ENCODE assay signal across 1 cellular context in genomic region chr19:14112809-14113385, GRCh38.
TF ChIP-seq lines count a peak whose summit lies in the region.

No MANE protein-coding gene starts in this region.

TF ChIP-seq in HepG2, 621 proteins besides CTCF, POLR2A, EP300 and RAD21 (continued from another document and continues in another):
- TF ChIP-seq, protein P1, sequence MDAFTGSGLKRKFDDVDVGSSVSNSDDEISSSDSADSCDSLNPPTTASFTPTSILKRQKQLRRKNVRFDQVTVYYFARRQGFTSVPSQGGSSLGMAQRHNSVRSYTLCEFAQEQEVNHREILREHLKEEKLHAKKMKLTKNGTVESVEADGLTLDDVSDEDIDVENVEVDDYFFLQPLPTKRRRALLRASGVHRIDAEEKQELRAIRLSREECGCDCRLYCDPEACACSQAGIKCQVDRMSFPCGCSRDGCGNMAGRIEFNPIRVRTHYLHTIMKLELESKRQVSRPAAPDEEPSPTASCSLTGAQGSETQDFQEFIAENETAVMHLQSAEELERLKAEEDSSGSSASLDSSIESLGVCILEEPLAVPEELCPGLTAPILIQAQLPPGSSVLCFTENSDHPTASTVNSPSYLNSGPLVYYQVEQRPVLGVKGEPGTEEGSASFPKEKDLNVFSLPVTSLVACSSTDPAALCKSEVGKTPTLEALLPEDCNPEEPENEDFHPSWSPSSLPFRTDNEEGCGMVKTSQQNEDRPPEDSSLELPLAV (CRISPR knock-in tag; conservative IDR thresholded peaks at IDR 0.05; ENCODE audit: low read depth): no peak
- no peak for TF ChIP-seq MAF1 (CRISPR knock-in tag; IDR thresholded peaks at IDR 0.05; ENCODE audit: borderline replicate concordance)
- no peak for TF ChIP-seq GPN1 (CRISPR knock-in tag; IDR thresholded peaks at IDR 0.05; ENCODE audit: borderline replicate concordance)
- no peak for TF ChIP-seq ZNF614 (CRISPR knock-in tag; IDR thresholded peaks at IDR 0.05; ENCODE audit: borderline replicate concordance)
- no peak for TF ChIP-seq ZNF33B (CRISPR knock-in tag; IDR thresholded peaks at IDR 0.05)
- TF ChIP-seq ZKSCAN5 (CRISPR knock-in tag; IDR thresholded peaks at IDR 0.05): no peak
- no peak for TF ChIP-seq ZNF646 (CRISPR knock-in tag; IDR thresholded peaks at IDR 0.05)
- no peak for TF ChIP-seq SP5 (CRISPR knock-in tag; IDR thresholded peaks at IDR 0.05; ENCODE audit: borderline replicate concordance, low read depth)
- no peak for TF ChIP-seq ZNF337 (CRISPR knock-in tag; IDR thresholded peaks at IDR 0.05; ENCODE audit: borderline replicate concordance, low read depth)
- peak; percentile 93 for TF ChIP-seq ZNF281 (CRISPR knock-in tag; IDR thresholded peaks at IDR 0.05; ENCODE audit: borderline replicate concordance)
- no peak for TF ChIP-seq TP53 (CRISPR knock-in tag; conservative IDR thresholded peaks at IDR 0.05)
- TF ChIP-seq, protein P2, sequence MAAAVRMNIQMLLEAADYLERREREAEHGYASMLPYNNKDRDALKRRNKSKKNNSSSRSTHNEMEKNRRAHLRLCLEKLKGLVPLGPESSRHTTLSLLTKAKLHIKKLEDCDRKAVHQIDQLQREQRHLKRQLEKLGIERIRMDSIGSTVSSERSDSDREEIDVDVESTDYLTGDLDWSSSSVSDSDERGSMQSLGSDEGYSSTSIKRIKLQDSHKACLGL (CRISPR knock-in tag; IDR thresholded peaks at IDR 0.05): no peak
- no peak for TF ChIP-seq ZFP62 (CRISPR knock-in tag; IDR thresholded peaks at IDR 0.05)
- TF ChIP-seq KLF12 (CRISPR knock-in tag; IDR thresholded peaks at IDR 0.05; ENCODE audit: borderline replicate concordance): no peak
- no peak for TF ChIP-seq HOMEZ (CRISPR knock-in tag; IDR thresholded peaks at IDR 0.05; ENCODE audit: low read depth)
- no peak for TF ChIP-seq MLLT10 (CRISPR knock-in tag; IDR thresholded peaks at IDR 0.05)
- TF ChIP-seq, protein P3, sequence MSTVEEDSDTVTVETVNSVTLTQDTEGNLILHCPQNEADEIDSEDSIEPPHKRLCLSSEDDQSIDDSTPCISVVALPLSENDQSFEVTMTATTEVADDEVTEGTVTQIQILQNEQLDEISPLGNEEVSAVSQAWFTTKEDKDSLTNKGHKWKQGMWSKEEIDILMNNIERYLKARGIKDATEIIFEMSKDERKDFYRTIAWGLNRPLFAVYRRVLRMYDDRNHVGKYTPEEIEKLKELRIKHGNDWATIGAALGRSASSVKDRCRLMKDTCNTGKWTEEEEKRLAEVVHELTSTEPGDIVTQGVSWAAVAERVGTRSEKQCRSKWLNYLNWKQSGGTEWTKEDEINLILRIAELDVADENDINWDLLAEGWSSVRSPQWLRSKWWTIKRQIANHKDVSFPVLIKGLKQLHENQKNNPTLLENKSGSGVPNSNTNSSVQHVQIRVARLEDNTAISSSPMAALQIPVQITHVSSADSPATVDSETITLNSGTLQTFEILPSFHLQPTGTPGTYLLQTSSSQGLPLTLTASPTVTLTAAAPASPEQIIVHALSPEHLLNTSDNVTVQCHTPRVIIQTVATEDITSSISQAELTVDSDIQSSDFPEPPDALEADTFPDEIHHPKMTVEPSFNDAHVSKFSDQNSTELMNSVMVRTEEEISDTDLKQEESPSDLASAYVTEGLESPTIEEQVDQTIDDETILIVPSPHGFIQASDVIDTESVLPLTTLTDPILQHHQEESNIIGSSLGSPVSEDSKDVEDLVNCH (CRISPR knock-in tag; IDR thresholded peaks at IDR 0.05): no peak
- TF ChIP-seq HCFC1 (IDR thresholded peaks at IDR 0.05; ENCODE audit: low read depth, low read length): no peak
- no peak for TF ChIP-seq ZBTB21 (CRISPR knock-in tag; IDR thresholded peaks at IDR 0.05)
- no peak for TF ChIP-seq FOXA3 (CRISPR knock-in tag; IDR thresholded peaks at IDR 0.05)
- TF ChIP-seq AKAP8 (CRISPR knock-in tag; IDR thresholded peaks at IDR 0.05): no peak
- TF ChIP-seq ZNF30 (CRISPR knock-in tag; IDR thresholded peaks at IDR 0.05): no peak
- no peak for TF ChIP-seq CEBPB (IDR thresholded peaks at IDR 0.05; ENCODE audit: borderline replicate concordance, low read depth, low read length)
- TF ChIP-seq RORA (CRISPR knock-in tag; IDR thresholded peaks at IDR 0.05): no peak
- no peak for TF ChIP-seq ZNF432 (CRISPR knock-in tag; IDR thresholded peaks at IDR 0.05; ENCODE audit: borderline replicate concordance)
- TF ChIP-seq ZNF350 (CRISPR knock-in tag; IDR thresholded peaks at IDR 0.05; ENCODE audit: borderline replicate concordance, low read depth): no peak
- no peak for TF ChIP-seq ZNF496 (CRISPR knock-in tag; IDR thresholded peaks at IDR 0.05; ENCODE audit: insufficient replicate concordance)
- no peak for TF ChIP-seq ZFYVE20 (CRISPR knock-in tag; IDR thresholded peaks at IDR 0.05; ENCODE audit: borderline replicate concordance, low read depth)
- TF ChIP-seq ZNF276 (CRISPR knock-in tag; IDR thresholded peaks at IDR 0.05; ENCODE audit: low read depth): no peak
- peak; percentile 63 for TF ChIP-seq PITX1 (CRISPR knock-in tag; IDR thresholded peaks at IDR 0.05)
- no peak for TF ChIP-seq BORCS8-MEF2B (CRISPR knock-in tag; IDR thresholded peaks at IDR 0.05)
- TF ChIP-seq, protein P4, sequence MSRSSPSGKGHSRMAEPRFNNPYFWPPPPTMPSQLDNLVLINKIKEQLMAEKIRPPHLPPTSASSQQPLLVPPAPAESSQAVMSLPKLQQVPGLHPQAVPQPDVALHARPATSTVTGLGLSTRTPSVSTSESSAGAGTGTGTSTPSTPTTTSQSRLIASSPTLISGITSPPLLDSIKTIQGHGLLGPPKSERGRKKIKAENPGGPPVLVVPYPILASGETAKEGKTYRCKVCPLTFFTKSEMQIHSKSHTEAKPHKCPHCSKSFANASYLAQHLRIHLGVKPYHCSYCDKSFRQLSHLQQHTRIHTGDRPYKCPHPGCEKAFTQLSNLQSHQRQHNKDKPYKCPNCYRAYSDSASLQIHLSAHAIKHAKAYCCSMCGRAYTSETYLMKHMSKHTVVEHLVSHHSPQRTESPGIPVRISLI (CRISPR knock-in tag; IDR thresholded peaks at IDR 0.05; ENCODE audit: borderline replicate concordance): no peak
- TF ChIP-seq TBP (CRISPR knock-in tag; IDR thresholded peaks at IDR 0.05): no peak
- TF ChIP-seq, protein P5, sequence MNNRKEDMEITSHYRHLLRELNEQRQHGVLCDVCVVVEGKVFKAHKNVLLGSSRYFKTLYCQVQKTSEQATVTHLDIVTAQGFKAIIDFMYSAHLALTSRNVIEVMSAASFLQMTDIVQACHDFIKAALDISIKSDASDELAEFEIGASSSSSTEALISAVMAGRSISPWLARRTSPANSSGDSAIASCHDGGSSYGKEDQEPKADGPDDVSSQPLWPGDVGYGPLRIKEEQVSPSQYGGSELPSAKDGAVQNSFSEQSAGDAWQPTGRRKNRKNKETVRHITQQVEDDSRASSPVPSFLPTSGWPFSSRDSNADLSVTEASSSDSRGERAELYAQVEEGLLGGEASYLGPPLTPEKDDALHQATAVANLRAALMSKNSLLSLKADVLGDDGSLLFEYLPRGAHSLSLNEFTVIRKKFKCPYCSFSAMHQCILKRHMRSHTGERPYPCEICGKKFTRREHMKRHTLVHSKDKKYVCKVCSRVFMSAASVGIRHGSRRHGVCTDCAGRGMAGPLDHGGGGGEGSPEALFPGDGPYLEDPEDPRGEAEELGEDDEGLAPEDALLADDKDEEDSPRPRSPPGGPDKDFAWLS (CRISPR knock-in tag; IDR thresholded peaks at IDR 0.05; ENCODE audit: borderline replicate concordance): 0 out of 2 replicates have a peak, but pooled peaks have one; percentile 46
- TF ChIP-seq JDP2 (CRISPR knock-in tag; IDR thresholded peaks at IDR 0.05; ENCODE audit: borderline replicate concordance): no peak
- TF ChIP-seq ZNF235 (CRISPR knock-in tag; IDR thresholded peaks at IDR 0.05; ENCODE audit: borderline replicate concordance): no peak
- no peak for TF ChIP-seq XRCC5 (optimal IDR thresholded peaks at IDR 0.05; ENCODE audit: low read length)
- no peak for TF ChIP-seq ZNF724P (CRISPR knock-in tag; IDR thresholded peaks at IDR 0.05; ENCODE audit: borderline replicate concordance)
- TF ChIP-seq GMEB1 (CRISPR knock-in tag; IDR thresholded peaks at IDR 0.05; ENCODE audit: borderline replicate concordance): 0 out of 2 replicates have a peak, but pooled peaks have one; percentile 16
